ENCODE assay signal across 8 cellular contexts in genomic region chr14:23954279-23954614, GRCh38. TPM values are rescaled to one million over a fixed set of nuclear protein-coding genes. Genes with fewer than 3 reads are reported as not detected.
A peak's percentile ranks its signal among the peaks of the same experiment; 100 is the strongest.
DNase-seq lines count a peak whose midpoint lies in the region; ATAC-seq, FAIRE-seq and TF ChIP-seq lines count a peak whose summit lies in the region.
"Not testable (repeated sequence)": the region's sequence is repeated elsewhere in the genome, so short reads cannot be mapped to it uniquely, and the experiment has no call there.

No MANE protein-coding gene starts in this region.

- TF ChIP-seq RAD21 in K562 (CRISPR knock-in tag; conservative IDR thresholded peaks at IDR 0.05 in 1 of 2, IDR thresholded peaks at IDR 0.05 in 1 of 2) = not testable (repeated sequence)

- ATAC-seq in GM21381 (IDR thresholded peaks at IDR 0.05; ENCODE audit: unreplicated experiment) (peak; percentile 13), HG03135 (IDR thresholded peaks at IDR 0.05; ENCODE audit: unreplicated experiment) (peak; percentile 13)
- ATAC-seq in K562 = not testable (repeated sequence)
- ATAC-seq in stimulated activated naive CD8-positive, alpha-beta T cell treated with anti-CD3 and anti-CD28 coated beads, Interleukin-15, Interleukin-2, amounts not matched to agents 100 U/mL and 50 U/mL, for 24 hours = peak; percentile 4

- CTCF ChIA-PET in K562 (lab: Yijun Ruan, JAX; ENCODE audit: low intra/inter-chr PET ratio) = interaction anchor here (0.7 to 1.3 kb wide), 4 partner anchors 24 to 407 kb away, joined by 3 to 5 read pairs (median 4); no protein-coding TSS in a partner anchor

- TF ChIP-seq CTCF in SU-DHL-6 (IDR thresholded peaks at IDR 0.05; ENCODE audit: insufficient read depth, low read length, poor library complexity, severe bottlenecking); K562 (IDR thresholded peaks at IDR 0.05 in 2 of 3, conservative IDR thresholded peaks at IDR 0.05 in 1 of 3; ENCODE audit: insufficient read depth in 2 of 3, low read depth in 1 of 3, low read length in 3 of 3); foreskin fibroblast (IDR thresholded peaks at IDR 0.05; ENCODE audit: low read depth, low read length): not testable (repeated sequence)

- H3K27ac ChIP-seq in BLaER1 = peak overlapping the region; percentile 81
- H3K27ac ChIP-seq in SU-DHL-6 (ENCODE audit: low read depth, low read length); K562 (ENCODE audit: extremely low read depth, low read depth, low read length): not testable (repeated sequence)
- H3K27ac ChIP-seq in muscle layer of colon (ENCODE audit: low read depth, low read length) = peak overlapping the region; percentile 88

- not testable (repeated sequence) for H3F3A ChIP-seq in SU-DHL-6 (ENCODE audit: insufficient read depth)

- H3K9me3 ChIP-seq in BLaER1 = peaks cover 26% of the 10 kb centered on the region
- H3K9me3 ChIP-seq in SU-DHL-6 (ENCODE audit: insufficient read depth, low read length); K562 (replicated peaks; ENCODE audit: control insufficient read depth, insufficient read depth, low read depth, low read length); muscle layer of colon (ENCODE audit: low read length): not testable (repeated sequence)

- H3K9ac ChIP-seq in BLaER1 (peak overlapping the region; percentile 86), SU-DHL-6 (ENCODE audit: low read length) (peak overlapping the region; percentile 61), K562 (ENCODE audit: insufficient read depth in 1 of 2, low read depth in 2 of 2, low read length in 2 of 2) (peak overlapping the region; percentile 72 to 95; a peak in 3 of 4 replicates), muscle layer of colon (ENCODE audit: low read length) (peak overlapping the region; percentile 87)

- not testable (repeated sequence) for H3K9me1 ChIP-seq in K562 (ENCODE audit: control insufficient read depth, insufficient read depth, low read length)

- 18% methylated on average over 5 of the region's 6 CpGs for WGBS in K562 (ENCODE audit: insufficient coverage, low coverage, missing lambda C conversion rate)

- intact Hi-C loops in K562 (cut with micrococcal nuclease) = loop anchor here (1.0 to 5.0 kb wide), 2 partner anchors 227 to 367 kb away; no protein-coding TSS in a partner anchor

- not testable (repeated sequence) for TF ChIP-seq EP300 in K562 (IDR thresholded peaks at IDR 0.05; ENCODE audit: low read length)

- not testable (repeated sequence) for BruUV-seq in K562 (replicated peaks; lab: Mats Ljungman, UMichigan)

- TF ChIP-seq POLR2A in K562 (conservative IDR thresholded peaks at IDR 0.05) = not testable (repeated sequence)

- H3K36me3 ChIP-seq in BLaER1 = peaks cover 28% of the 10 kb centered on the region; the same call in 1 of the 2 replicates
- H3K36me3 ChIP-seq in SU-DHL-6 (ENCODE audit: low read length); K562 (ENCODE audit: control insufficient read depth, insufficient read depth, low read length); muscle layer of colon (ENCODE audit: insufficient read depth, low read length): not testable (repeated sequence)

- peak overlapping the region; percentile 88 for H3K4me2 ChIP-seq in BLaER1
- peak overlapping the region; percentile 67 for H3K4me2 ChIP-seq in SU-DHL-6 (ENCODE audit: low read depth, low read length, poor library complexity, severe bottlenecking)
- peak overlapping the region; percentile 85 for H3K4me2 ChIP-seq in K562 (ENCODE audit: insufficient read depth, low read length)

- H2AFZ ChIP-seq in SU-DHL-6 (ENCODE audit: low read depth, low read length, severe bottlenecking) = peak overlapping the region; percentile 94
- H2AFZ ChIP-seq in K562 (ENCODE audit: low read depth, low read length) = peak overlapping the region; percentile 84

- POLR2A ChIA-PET in K562 (lab: Yijun Ruan, JAX) = not testable (repeated sequence)

- H4K20me1 ChIP-seq in BLaER1; SU-DHL-6 (ENCODE audit: low read depth, low read length); K562 (replicated peaks; ENCODE audit: control insufficient read depth, insufficient read depth, low read length): not testable (repeated sequence)

- not testable (repeated sequence) for DNase-seq in K562 (ENCODE audit: extremely low read depth in 1 of 4, low spot score in 3 of 4); foreskin fibroblast; stimulated activated naive CD8-positive, alpha-beta T cell treated with anti-CD3 and anti-CD28 coated beads, Interleukin-15, Interleukin-2, amounts not matched to agents 100 U/mL and 50 U/mL, for 24 hours

- H3K79me2 ChIP-seq in SU-DHL-6 (ENCODE audit: insufficient read depth, low read length) = not testable (repeated sequence)
- H3K79me2 ChIP-seq in K562 (ENCODE audit: control insufficient read depth, insufficient read depth, low read length) = peaks cover 21% of the 10 kb centered on the region

- not testable (repeated sequence) for H3K27me3 ChIP-seq in BLaER1; SU-DHL-6 (ENCODE audit: low read length); K562 (ENCODE audit: control insufficient read depth in 2 of 2, insufficient read depth in 2 of 2, low read length in 2 of 2); muscle layer of colon (ENCODE audit: control insufficient read depth in 1 of 2, insufficient read depth in 2 of 2, low read length in 2 of 2)

- H3K4me3 ChIP-seq in BLaER1 (peak overlapping the region; percentile 86), SU-DHL-6 (ENCODE audit: insufficient read depth, low read length, poor library complexity, severe bottlenecking) (peak overlapping the region; percentile 55), K562 (peak overlapping the region; percentile 63), foreskin fibroblast (ENCODE audit: low read depth in 1 of 2, low read length in 2 of 2) (peak overlapping the region; percentile 93 to 94), muscle layer of colon (ENCODE audit: low read depth in 1 of 2, low read length in 2 of 2) (peak overlapping the region; percentile 83 to 95)

- not testable (repeated sequence) for H3K9me2 ChIP-seq in SU-DHL-6 (replicated peaks; ENCODE audit: insufficient read depth, low read length)

- FAIRE-seq in K562 (lab: Jason Lieb, UNC) = not testable (repeated sequence)

- H3K4me1 ChIP-seq in BLaER1 (peaks cover 18% of the 10 kb centered on the region), muscle layer of colon (ENCODE audit: insufficient read depth, low read length) (peaks cover 26% of the 10 kb centered on the region)
- H3K4me1 ChIP-seq in K562 (replicated peaks in 1 of 2; ENCODE audit: control insufficient read depth in 2 of 2, insufficient read depth in 2 of 2, low read length in 2 of 2) = not testable (repeated sequence)

- in situ Hi-C loops in K562 (cut with MboI) = not testable (repeated sequence)

RNA-seq across cellular contexts. Expression of gene DHRS4, which starts 0.7 kb away (rescaled TPM):
- 1.7 and 3.9 TPM in 2 replicates for total RNA-seq in K562 (2011; cell fraction: chromatin; rRNA removed; ENCODE audit: low replicate concordance)
- 2.2 and 2.9 TPM in 2 replicates for total RNA-seq in K562 (2011; cell fraction: nucleolus; rRNA removed)
- 4.3 and 6.0 TPM in 2 replicates for total RNA-seq in K562 (2011; cell fraction: nucleoplasm; rRNA removed)
- 32.0 and 35.9 TPM in 2 replicates for total RNA-seq in K562 (2014; rRNA removed)
- 7.1 and 7.7 TPM in 2 replicates for total RNA-seq in K562 (2014; rRNA removed; fragmentation: Illumina TruSeq; extraction: Trizol)
- 12.7 and 16.1 TPM in 2 replicates for total RNA-seq in K562 (2015; rRNA removed; fragmentation: Illumina TruSeq; extraction: Trizol)
- 11.4 and 12.5 TPM in 2 replicates for total RNA-seq in K562 (2021)
- 5.3 and 7.7 TPM in 2 replicates for polyA plus RNA-seq in K562 (2011; rRNA removed)
- 10.5 and 14.1 TPM in 2 replicates for polyA plus RNA-seq in K562 (2011; cell fraction: cytosol; rRNA removed)
- 6.2 and 6.5 TPM in 2 replicates for polyA plus RNA-seq in K562 (2011; cell fraction: nucleus; rRNA removed)
- polyA plus RNA-seq in K562 (2012) = 36.6 and 39.0 TPM in 2 replicates
- polyA plus RNA-seq in K562 (2014; fragmentation: Illumina TruSeq; extraction: Trizol) = 8.9 and 10.1 TPM in 2 replicates
- 1 to 10 TPM in 1 of 2 experiments, under 1 TPM in 1; 0.51 to 1.6 TPM for polyA plus RNA-seq in K562 (2014; fragmentation: Nextera tagmentation; extraction: Ambion mirVana)
- polyA plus RNA-seq in K562 (2014; rRNA removed) = 13.3 and 24.3 TPM in 2 replicates
- polyA minus RNA-seq in K562 (2011; rRNA and poly(A)+ RNA removed) = 3.5 and 5.6 TPM in 2 replicates
- polyA minus RNA-seq in K562 (2011; cell fraction: cytosol; rRNA and poly(A)+ RNA removed) = 3.0 and 5.4 TPM in 2 replicates
- polyA minus RNA-seq in K562 (2011; cell fraction: nucleus; rRNA and poly(A)+ RNA removed) = 2.4 and 3.3 TPM in 2 replicates

RNA-seq across cellular contexts. Expression of gene DHRS4L2, which starts 34.5 kb away (rescaled TPM):
- total RNA-seq in K562 (2011; cell fraction: chromatin; rRNA removed; ENCODE audit: low replicate concordance) = 1.1 and 1.4 TPM in 2 replicates
- 1.1 and 2.0 TPM in 2 replicates for total RNA-seq in K562 (2011; cell fraction: nucleolus; rRNA removed)
- total RNA-seq in K562 (2011; cell fraction: nucleoplasm; rRNA removed) = 2.5 and 2.9 TPM in 2 replicates
- 6.3 and 9.8 TPM in 2 replicates for total RNA-seq in K562 (2014; rRNA removed)
- total RNA-seq in K562 (2014; rRNA removed; fragmentation: Illumina TruSeq; extraction: Trizol) = 5.9 and 9.0 TPM in 2 replicates
- total RNA-seq in K562 (2015; rRNA removed; fragmentation: Illumina TruSeq; extraction: Trizol) = 13.7 and 15.2 TPM in 2 replicates
- 7.0 and 8.1 TPM in 2 replicates for total RNA-seq in K562 (2021)
- polyA plus RNA-seq in K562 (2011; rRNA removed) = 4.8 and 8.1 TPM in 2 replicates
- polyA plus RNA-seq in K562 (2011; cell fraction: cytosol; rRNA removed) = 5.6 TPM in 2 replicates
- 4.1 and 5.0 TPM in 2 replicates for polyA plus RNA-seq in K562 (2011; cell fraction: nucleus; rRNA removed)
- polyA plus RNA-seq in K562 (2012) = 13.7 and 30.3 TPM in 2 replicates
- 10.5 and 12.0 TPM in 2 replicates for polyA plus RNA-seq in K562 (2014; fragmentation: Illumina TruSeq; extraction: Trizol)
- polyA plus RNA-seq in K562 (2014; fragmentation: Nextera tagmentation; extraction: Ambion mirVana) = 1 to 10 TPM; 2.3 TPM
- 7.6 and 8.9 TPM in 2 replicates for polyA plus RNA-seq in K562 (2014; rRNA removed)
- 1.8 and 3.0 TPM in 2 replicates for polyA minus RNA-seq in K562 (2011; rRNA and poly(A)+ RNA removed)
- 2.9 and 3.6 TPM in 2 replicates for polyA minus RNA-seq in K562 (2011; cell fraction: cytosol; rRNA and poly(A)+ RNA removed)
- 0.81 and 1.4 TPM in 2 replicates for polyA minus RNA-seq in K562 (2011; cell fraction: nucleus; rRNA and poly(A)+ RNA removed)
